10 cellular contexts compared by ENCODE assay signal in the genomic region with DNA sequence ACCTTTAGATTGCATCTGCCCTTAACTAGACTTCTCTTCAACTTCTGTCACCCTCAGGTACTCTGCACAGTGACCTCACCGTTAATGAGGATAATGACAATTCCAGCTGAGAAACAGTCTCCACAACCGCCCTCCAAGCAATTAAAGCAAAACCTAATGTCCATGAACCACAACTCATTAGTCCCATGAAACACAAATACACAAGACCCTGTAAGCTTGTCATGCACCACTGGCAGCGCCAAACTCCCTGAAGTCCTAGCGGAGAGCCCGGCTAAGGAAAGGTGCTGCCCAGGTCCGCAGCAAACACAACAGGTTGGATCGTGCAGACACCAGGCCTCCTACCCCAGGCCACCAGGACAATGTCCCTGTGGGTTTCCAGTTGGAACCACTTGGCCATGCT. TPM values are rescaled to one million over a fixed set of nuclear protein-coding genes. Genes with fewer than 3 reads are reported as not detected.
DNase-seq lines count a peak whose midpoint lies in the region; ATAC-seq and TF ChIP-seq lines count a peak whose summit lies in the region.
"Had no signal": no experiment of that assay in that cellular context is flagged by ENCODE, and none has a peak within 500 bp of the region (broad histone marks: within the 10 kb centered on the region; RNA-seq: fewer than 3 reads in every experiment).

No MANE protein-coding gene starts in this region.

- H3K27me3 ChIP-seq in left ventricle myocardium inferior (ENCODE audit: low read depth) (no peaks in the 10 kb centered on the region), breast epithelium (no peaks in the 10 kb centered on the region), upper lobe of right lung (no peaks in the 10 kb centered on the region)

- no peaks in the 10 kb centered on the region for H3K9me3 Mint-ChIP-seq in mesothelial cell of epicardium
- H3K9me3 Mint-ChIP-seq: brain had no signal

- H3K4me3 Mint-ChIP-seq in mesothelial cell of epicardium: peak overlapping the region; percentile 99

- DNase-seq in left ventricle myocardium inferior (no peak), Right ventricle myocardium superior (no peak), breast epithelium (ENCODE audit: low spot score in 2 of 2) (no peak), mesothelial cell of epicardium (ENCODE audit: low spot score in 2 of 2, unreplicated experiment in 2 of 2) (no peak), upper lobe of right lung (peak; percentile 39), SHP77 (lab: John Stamatoyannopoulos, UW) (no peak)
- DNase-seq: NCI-H1694 treated with DMSO at 0.1 percent for 48 hours had no signal

- H3K27me3 Mint-ChIP-seq in mesothelial cell of epicardium (ENCODE audit: low read depth): no peaks in the 10 kb centered on the region

- H3K4me3 ChIP-seq in left ventricle myocardium inferior: peak overlapping the region; percentile 94
- H3K4me3 ChIP-seq in breast epithelium: peak overlapping the region in 1 of 3 donors; percentile 12
- H3K4me3 ChIP-seq in upper lobe of right lung: peak overlapping the region; percentile 83

- no peak for TF ChIP-seq POLR2A in breast epithelium (IDR thresholded peaks at IDR 0.05)

- peak overlapping the region; percentile 100 for H3K27ac ChIP-seq in left ventricle myocardium inferior (replicated peaks)
- peak overlapping the region; percentile 29 to 36 for H3K27ac ChIP-seq in breast epithelium
- peak overlapping the region; percentile 59 for H3K27ac ChIP-seq in upper lobe of right lung

- H3K4me1 ChIP-seq in left ventricle myocardium inferior (peaks cover 100% of the 10 kb centered on the region), breast epithelium (peaks cover 14 to 38% of the 10 kb centered on the region in 2 donors), upper lobe of right lung (peaks cover 97% of the 10 kb centered on the region)

- H3K36me3 ChIP-seq in left ventricle myocardium inferior: peaks cover 19% of the 10 kb centered on the region
- no peaks in the 10 kb centered on the region for H3K36me3 ChIP-seq in breast epithelium
- peaks cover 23% of the 10 kb centered on the region for H3K36me3 ChIP-seq in upper lobe of right lung

- H3K4me1 Mint-ChIP-seq in mesothelial cell of epicardium: peaks cover 97% of the 10 kb centered on the region

- ATAC-seq in Right ventricle myocardium superior (ENCODE audit: poor library complexity): no peak
- no peak for ATAC-seq in upper lobe of right lung
- no peak for ATAC-seq in GM19455 (IDR thresholded peaks at IDR 0.05; ENCODE audit: unreplicated experiment)
- ATAC-seq in activated CD4-positive, CD25-positive, alpha-beta regulatory T cell treated with anti-CD3 and anti-CD28 coated beads, Interleukin-2, amount 50 U/mL, for 24 hours: no peak

- H3K36me3 Mint-ChIP-seq in mesothelial cell of epicardium: peaks cover 18% of the 10 kb centered on the region

- intact Hi-C loops in left ventricle myocardium inferior (cut with micrococcal nuclease): loop anchor here (10.0 kb wide), 1 partner anchor 159 kb away; no protein-coding TSS in a partner anchor
- intact Hi-C loops in Right ventricle myocardium superior (cut with DNase I): loop anchor here (10.0 kb wide), 1 partner anchor 109 kb away; no protein-coding TSS in a partner anchor
- intact Hi-C loops in breast epithelium (cut with DNase I; ENCODE audit: low total_unique reads): no loop called here
- intact Hi-C loops in upper lobe of right lung (cut with DNase I): loop anchor here (10.0 kb wide), 1 partner anchor 269 kb away; no protein-coding TSS in a partner anchor

- H3K9me3 ChIP-seq in left ventricle myocardium inferior (replicated peaks): no peaks in the 10 kb centered on the region
- no peaks in the 10 kb centered on the region for H3K9me3 ChIP-seq in breast epithelium
- H3K9me3 ChIP-seq in upper lobe of right lung: no peaks in the 10 kb centered on the region

- H3K27ac Mint-ChIP-seq in mesothelial cell of epicardium: peak overlapping the region; percentile 94

- no peak for TF ChIP-seq CTCF in left ventricle myocardium inferior (IDR thresholded peaks at IDR 0.05; ENCODE audit: borderline replicate concordance)
- no peak for TF ChIP-seq CTCF in breast epithelium (IDR thresholded peaks at IDR 0.05)
- TF ChIP-seq CTCF in mesothelial cell of epicardium (IDR thresholded peaks at IDR 0.05; ENCODE audit: unreplicated experiment): no peak
- no peak for TF ChIP-seq CTCF in upper lobe of right lung (IDR thresholded peaks at IDR 0.05)

RNA-seq across cellular contexts. Expression of gene SMAD7, which starts 7.4 kb away (rescaled TPM):
- total RNA-seq in left ventricle myocardium inferior (19.3 TPM), Right ventricle myocardium superior (14.0 TPM), breast epithelium (10 to 100 TPM; 17.4 to 21.2 (median 20.6) TPM), mesothelial cell of epicardium (75.5 to 77.6 TPM (median 76.8 TPM) in 3 replicates), upper lobe of right lung (68.9 TPM)

Comparison
In these comparisons a context has a peak if more than half of its experiments do, and no peak if none do; other contexts are left out.
1. H3K27ac ChIP-seq: peak in every context shown above with its lines; median percentile 100 in left ventricle myocardium inferior; 59 in upper lobe of right lung; 32 in breast epithelium.